1 cellular context compared by ENCODE assay signal in the genomic region with DNA sequence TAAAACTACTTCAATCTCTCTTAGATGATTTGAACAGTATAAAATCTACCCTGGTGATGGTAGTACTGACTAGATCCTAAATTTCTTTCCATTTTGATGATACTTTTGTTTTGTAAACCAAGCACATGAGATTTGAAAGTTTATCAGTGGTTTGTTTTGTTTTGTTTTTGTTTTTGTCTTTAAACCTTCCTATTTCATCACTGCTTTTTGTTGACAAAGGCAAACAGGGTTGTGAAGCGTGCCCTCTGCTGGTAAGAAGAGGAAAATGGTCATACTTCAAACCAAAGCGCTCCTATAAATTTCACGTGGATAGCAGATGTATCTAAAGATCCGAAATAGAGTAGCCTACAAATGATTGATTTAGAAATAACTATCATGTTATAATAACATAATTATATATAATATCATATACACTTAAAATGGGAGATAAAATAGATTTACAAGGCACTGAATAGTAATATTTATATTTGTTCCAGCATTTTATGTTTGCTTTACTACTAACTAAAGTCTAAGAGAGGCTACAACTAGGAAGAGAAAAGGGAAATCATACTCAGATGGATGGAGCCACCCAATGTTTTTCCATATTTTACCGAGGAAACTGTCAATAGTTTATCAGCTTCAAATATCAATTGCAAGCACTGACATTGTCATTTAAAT.
TF ChIP-seq lines count a peak whose summit lies in the region.

No MANE protein-coding gene starts in this region.

TF ChIP-seq in WTC11, 78 proteins besides CTCF, POLR2A, EP300 and RAD21 (continued from another document):
- TF ChIP-seq, protein P1, sequence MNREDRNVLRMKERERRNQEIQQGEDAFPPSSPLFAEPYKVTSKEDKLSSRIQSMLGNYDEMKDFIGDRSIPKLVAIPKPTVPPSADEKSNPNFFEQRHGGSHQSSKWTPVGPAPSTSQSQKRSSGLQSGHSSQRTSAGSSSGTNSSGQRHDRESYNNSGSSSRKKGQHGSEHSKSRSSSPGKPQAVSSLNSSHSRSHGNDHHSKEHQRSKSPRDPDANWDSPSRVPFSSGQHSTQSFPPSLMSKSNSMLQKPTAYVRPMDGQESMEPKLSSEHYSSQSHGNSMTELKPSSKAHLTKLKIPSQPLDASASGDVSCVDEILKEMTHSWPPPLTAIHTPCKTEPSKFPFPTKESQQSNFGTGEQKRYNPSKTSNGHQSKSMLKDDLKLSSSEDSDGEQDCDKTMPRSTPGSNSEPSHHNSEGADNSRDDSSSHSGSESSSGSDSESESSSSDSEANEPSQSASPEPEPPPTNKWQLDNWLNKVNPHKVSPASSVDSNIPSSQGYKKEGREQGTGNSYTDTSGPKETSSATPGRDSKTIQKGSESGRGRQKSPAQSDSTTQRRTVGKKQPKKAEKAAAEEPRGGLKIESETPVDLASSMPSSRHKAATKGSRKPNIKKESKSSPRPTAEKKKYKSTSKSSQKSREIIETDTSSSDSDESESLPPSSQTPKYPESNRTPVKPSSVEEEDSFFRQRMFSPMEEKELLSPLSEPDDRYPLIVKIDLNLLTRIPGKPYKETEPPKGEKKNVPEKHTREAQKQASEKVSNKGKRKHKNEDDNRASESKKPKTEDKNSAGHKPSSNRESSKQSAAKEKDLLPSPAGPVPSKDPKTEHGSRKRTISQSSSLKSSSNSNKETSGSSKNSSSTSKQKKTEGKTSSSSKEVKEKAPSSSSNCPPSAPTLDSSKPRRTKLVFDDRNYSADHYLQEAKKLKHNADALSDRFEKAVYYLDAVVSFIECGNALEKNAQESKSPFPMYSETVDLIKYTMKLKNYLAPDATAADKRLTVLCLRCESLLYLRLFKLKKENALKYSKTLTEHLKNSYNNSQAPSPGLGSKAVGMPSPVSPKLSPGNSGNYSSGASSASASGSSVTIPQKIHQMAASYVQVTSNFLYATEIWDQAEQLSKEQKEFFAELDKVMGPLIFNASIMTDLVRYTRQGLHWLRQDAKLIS (CRISPR knock-in tag; IDR thresholded peaks at IDR 0.05; ENCODE audit: borderline replicate concordance) = no peak
- TF ChIP-seq MYBL2 (CRISPR knock-in tag; IDR thresholded peaks at IDR 0.05) (no peak), GTF2I (CRISPR knock-in tag; conservative IDR thresholded peaks at IDR 0.05) (no peak)
- TF ChIP-seq, protein P2, sequence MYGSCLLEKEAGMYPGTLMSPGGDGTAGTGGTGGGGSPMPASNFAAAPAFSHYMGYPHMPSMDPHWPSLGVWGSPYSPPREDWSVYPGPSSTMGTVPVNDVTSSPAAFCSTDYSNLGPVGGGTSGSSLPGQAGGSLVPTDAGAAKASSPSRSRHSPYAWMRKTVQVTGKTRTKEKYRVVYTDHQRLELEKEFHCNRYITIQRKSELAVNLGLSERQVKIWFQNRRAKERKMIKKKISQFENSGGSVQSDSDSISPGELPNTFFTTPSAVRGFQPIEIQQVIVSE (CRISPR knock-in tag; IDR thresholded peaks at IDR 0.05; ENCODE audit: borderline replicate concordance) = no peak
